Comparison of ENCODE assay signal across 34 cellular contexts in genomic region chr9:100718717-100719116, GRCh38.
"Had no signal": no experiment of that assay in that cellular context is flagged by ENCODE, and none has a peak within 500 bp of the region (broad histone marks: within the 10 kb centered on the region; RNA-seq: fewer than 3 reads in every experiment).

No MANE protein-coding gene starts in this region.

- H3K27me3 ChIP-seq: adrenal gland, body of pancreas, brain microvascular endothelial cell, breast epithelium, cardiac muscle cell had no signal

- H3K4me1 ChIP-seq: adrenal gland, body of pancreas, breast epithelium had no signal

- FAIRE-seq: astrocyte, TTC549 had no signal

- H3K27ac ChIP-seq: adrenal gland, body of pancreas, brain microvascular endothelial cell, breast epithelium, cardiac muscle cell, VCaP had no signal

- H3K4me3 ChIP-seq: adrenal gland, body of pancreas, breast epithelium, cardiac muscle cell had no signal

- H3K36me3 ChIP-seq: adrenal gland, brain microvascular endothelial cell, breast epithelium, cardiac muscle cell had no signal

- H3K9me3 ChIP-seq: adrenal gland, body of pancreas, breast epithelium had no signal

- DNase-seq: activated B cell treated with CpG ODN at 0.5 μM for 24 hours; activated CD4-positive, alpha-beta memory T cell treated with anti-CD3 and anti-CD28 coated beads for 36 hours; activated CD4-positive, alpha-beta T cell treated with anti-CD3 and anti-CD28 coated beads for 4 hours; activated CD4-positive, alpha-beta T cell treated with anti-CD3 and anti-CD28 coated beads, Interleukin-2, amount 10 ng/mL, durations not matched to agents 24 days and 14 days; activated CD4-positive, alpha-beta T cell treated with anti-CD3 and anti-CD28 coated beads, Interleukin-2, amount 50 U/mL, for 1 hour; activated CD4-positive, alpha-beta T cell treated with anti-CD3 and anti-CD28 coated beads, Interleukin-2, amount 50 U/mL, for 4 hours; activated CD4-positive, CD25-positive, alpha-beta regulatory T cell treated with anti-CD3 and anti-CD28 coated beads, Interleukin-2, amount 50 U/mL, for 72 hours; activated CD8-positive, alpha-beta memory T cell treated with anti-CD3 and anti-CD28 coated beads, Interleukin-2, amount 50 U/mL, for 4 hours; activated CD8-positive, alpha-beta T cell treated with anti-CD3 and anti-CD28 coated beads for 36 hours; activated effector memory CD4-positive, alpha-beta T cell treated with anti-CD3 and anti-CD28 coated beads, Interleukin-2, amount 50 U/mL, for 16 hours; activated gamma-delta T cell treated with Interleukin-2 at 50 U/mL for 16 hours; activated naive CD4-positive, alpha-beta T cell; activated naive CD4-positive, alpha-beta T cell treated with anti-CD3 and anti-CD28 coated beads for 36 hours; activated naive CD4-positive, alpha-beta T cell treated with anti-CD3 and anti-CD28 coated beads, Interleukin-2, amount 50 U/mL, for 16 hours; activated naive CD8-positive, alpha-beta T cell treated with anti-CD3 and anti-CD28 coated beads for 36 hours; activated T-cell treated with anti-CD3 and anti-CD28 coated beads for 4 hours; activated T-cell treated with anti-CD3 and anti-CD28 coated beads, Interleukin-2, amount 50 U/mL, for 1 hour; activated T-cell treated with anti-CD3 and anti-CD28 coated beads, Interleukin-2, amount 50 U/mL, for 4 hours; activated T-cell treated with anti-CD3 and anti-CD28 coated beads, Interleukin-2, amount 50 U/mL, for 72 hours; adrenal gland; amniotic stem cell; aorta; body of pancreas; brain microvascular endothelial cell; caudate nucleus; cerebellar nuclear complex; T-helper 1 cell; T-helper 2 cell; T-helper 9 cell had no signal
